In the genomic region with DNA sequence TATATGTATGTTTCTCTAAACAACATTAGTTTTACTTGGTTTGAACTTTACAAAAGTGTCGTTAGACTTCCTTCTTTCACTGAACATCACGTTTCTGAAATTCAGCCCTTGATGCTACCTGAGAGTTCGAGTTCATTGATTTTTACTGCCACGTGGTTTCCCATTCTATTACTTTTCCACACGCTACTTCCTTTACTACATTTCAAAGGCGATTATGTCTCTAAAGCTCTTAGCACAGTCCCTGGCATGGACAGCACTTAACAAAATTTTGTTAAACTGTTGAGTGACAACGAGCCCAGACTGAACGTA, we compare ENCODE assay signal across 8 cellular contexts. TPM values are rescaled to one million over a fixed set of nuclear protein-coding genes. Genes with fewer than 3 reads are reported as not detected.
DNase-seq lines count a peak whose midpoint lies in the region; ATAC-seq and TF ChIP-seq lines count a peak whose summit lies in the region.

No MANE protein-coding gene starts in this region.

- POLR2A ChIA-PET in A673 (lab: Charles Lee; ENCODE audit: low non-redundant PET) = no interaction called here
- POLR2A ChIA-PET in activated CD4-positive, alpha-beta memory T cell treated with anti-CD3 and anti-CD28 coated beads, Interleukin-2, amount 10 ng/mL, durations not matched to agents 7 days and 5 days (lab: Charles Lee) = interaction anchor here (1.1 to 5.2 kb wide), 9 partner anchors 11 to 81 kb away, joined by 3 to 75 read pairs (median 9); a partner anchor contains a TSS

- H3K27me3 ChIP-seq in A673 (replicated peaks; ENCODE audit: insufficient read depth, low read depth, low read length, poor library complexity) (no peaks in the 10 kb centered on the region), lower lobe of right lung (ENCODE audit: low read depth) (no peaks in the 10 kb centered on the region)

- ATAC-seq in GM21576 (IDR thresholded peaks at IDR 0.05; ENCODE audit: unreplicated experiment) = peak; percentile 2
- no peak for ATAC-seq in lower lobe of right lung
- no peak for ATAC-seq in GM18520 (IDR thresholded peaks at IDR 0.05; ENCODE audit: unreplicated experiment)

- peaks cover 30% of the 10 kb centered on the region for H3K4me1 Mint-ChIP-seq in activated CD4-positive, alpha-beta memory T cell treated with anti-CD3 and anti-CD28 coated beads, Interleukin-2, amount 10 ng/mL, durations not matched to agents 7 days and 5 days

- no peak overlapping the region for H3K27ac ChIP-seq in A673 (ENCODE audit: low read depth, low read length, poor library complexity, severe bottlenecking)
- H3K27ac ChIP-seq in lower lobe of right lung = no peak overlapping the region

- no peaks in the 10 kb centered on the region for H3K27me3 Mint-ChIP-seq in activated CD4-positive, alpha-beta memory T cell treated with anti-CD3 and anti-CD28 coated beads, Interleukin-2, amount 10 ng/mL, durations not matched to agents 7 days and 5 days

- H3K9me3 Mint-ChIP-seq in activated CD4-positive, alpha-beta memory T cell treated with anti-CD3 and anti-CD28 coated beads, Interleukin-2, amount 10 ng/mL, durations not matched to agents 7 days and 5 days = no peaks in the 10 kb centered on the region

- H3K4me3 Mint-ChIP-seq in activated CD4-positive, alpha-beta memory T cell treated with anti-CD3 and anti-CD28 coated beads, Interleukin-2, amount 10 ng/mL, durations not matched to agents 7 days and 5 days = peak overlapping the region; percentile 84

- no peaks in the 10 kb centered on the region for H3K36me3 Mint-ChIP-seq in activated CD4-positive, alpha-beta memory T cell treated with anti-CD3 and anti-CD28 coated beads, Interleukin-2, amount 10 ng/mL, durations not matched to agents 7 days and 5 days (ENCODE audit: low read depth)

- H3K4me3 ChIP-seq in A673 (ENCODE audit: low read depth, low read length, poor library complexity, severe bottlenecking) (peak overlapping the region; percentile 21), lower lobe of right lung (peak overlapping the region; percentile 71)

- TF ChIP-seq CTCF in A673 (conservative IDR thresholded peaks at IDR 0.05; ENCODE audit: low read depth, low read length) (no peak), lower lobe of right lung (IDR thresholded peaks at IDR 0.05) (no peak)

- H3K4me1 ChIP-seq in A673 (ENCODE audit: insufficient read depth, low read length, poor library complexity, severe bottlenecking) (peaks cover 10% of the 10 kb centered on the region), lower lobe of right lung (peaks cover 11% of the 10 kb centered on the region)

- peak overlapping the region; percentile 90 for H3K27ac Mint-ChIP-seq in activated CD4-positive, alpha-beta memory T cell treated with anti-CD3 and anti-CD28 coated beads, Interleukin-2, amount 10 ng/mL, durations not matched to agents 7 days and 5 days

- intact Hi-C loops in A673 (cut with micrococcal nuclease; ENCODE audit: unreplicated experiment) = no loop called here
- intact Hi-C loops in lower lobe of right lung (cut with DNase I) = no loop called here

- CTCF ChIA-PET in A673 (lab: Charles Lee) = no interaction called here
- CTCF ChIA-PET in activated CD4-positive, alpha-beta memory T cell treated with anti-CD3 and anti-CD28 coated beads, Interleukin-2, amount 10 ng/mL, durations not matched to agents 7 days and 5 days (lab: Charles Lee) = interaction anchor here (1.2 to 2.3 kb wide), 7 partner anchors 10 to 194 kb away, joined by 3 to 14 read pairs (median 5); a partner anchor contains a TSS

- no TSS peak for BruUV-seq in A673 (replicated peaks; lab: Mats Ljungman, UMichigan)

- H3K9me3 ChIP-seq in A673 (ENCODE audit: low read depth, low read length, poor library complexity, severe bottlenecking) = no peaks in the 10 kb centered on the region
- no peaks in the 10 kb centered on the region for H3K9me3 ChIP-seq in lower lobe of right lung

- H3K36me3 ChIP-seq in A673 (ENCODE audit: insufficient read depth, low read length, poor library complexity, severe bottlenecking) (no peaks in the 10 kb centered on the region), lower lobe of right lung (no peaks in the 10 kb centered on the region)

- DNase-seq in A673 (ENCODE audit: low spot score) (no peak), lower lobe of right lung (no peak), Kasumi-1 (lab: John Stamatoyannopoulos, UW) (no peak), CD1c-positive myeloid dendritic cell (ENCODE audit: extremely low spot score) (no peak), NCI-H82 (lab: John Stamatoyannopoulos, UW) (no peak)
- DNase-seq in activated CD4-positive, alpha-beta memory T cell treated with anti-CD3 and anti-CD28 coated beads, Interleukin-2, amount 10 ng/mL, durations not matched to agents 7 days and 5 days = no peak

RNA-seq across cellular contexts. Expression of a gene that starts 15.9 kb away (rescaled TPM):
- 144 and 146 TPM in 2 replicates for total RNA-seq in A673 (2021)
- 10 to 100 TPM; 57.3 to 61.2 TPM for total RNA-seq in activated CD4-positive, alpha-beta memory T cell treated with anti-CD3 and anti-CD28 coated beads, Interleukin-2, amount 10 ng/mL, durations not matched to agents 7 days and 5 days
- total RNA-seq in lower lobe of right lung = 89.5 TPM
